9 cellular contexts compared by ENCODE assay signal in genomic region chr6:84428300-84428907, GRCh38.
DNase-seq lines count a peak whose midpoint lies in the region; ATAC-seq and TF ChIP-seq lines count a peak whose summit lies in the region.
"Had no signal": no experiment of that assay in that cellular context is flagged by ENCODE, and none has a peak within 500 bp of the region (broad histone marks: within the 10 kb centered on the region; RNA-seq: fewer than 3 reads in every experiment).

No MANE protein-coding gene starts in this region.

- H3K9me3 ChIP-seq in MM.1S (replicated peaks; ENCODE audit: insufficient read depth, low read length) (no peaks in the 10 kb centered on the region), left ventricle myocardium inferior (replicated peaks) (no peaks in the 10 kb centered on the region)

- H3K27me3 ChIP-seq in MM.1S (replicated peaks; ENCODE audit: insufficient read depth, low read length) (no peaks in the 10 kb centered on the region), left ventricle myocardium inferior (ENCODE audit: low read depth) (peaks cover 8% of the 10 kb centered on the region)

- POLR2A ChIA-PET in activated CD8-positive, alpha-beta T cell treated with anti-CD3 and anti-CD28 coated beads for 36 hours (lab: Charles Lee), result no interaction called here

- intact Hi-C loops in activated CD8-positive, alpha-beta T cell treated with anti-CD3 and anti-CD28 coated beads for 36 hours (cut with micrococcal nuclease), result loop anchor here (10.0 kb wide), 1 partner anchor 896 kb away; no protein-coding TSS in a partner anchor
- intact Hi-C loops in left ventricle myocardium inferior (cut with micrococcal nuclease), result no loop called here

- H3K4me2 ChIP-seq in MM.1S (ENCODE audit: low read depth, low read length), result no peak overlapping the region

- no peaks in the 10 kb centered on the region for H3K4me1 Mint-ChIP-seq in activated CD8-positive, alpha-beta T cell treated with anti-CD3 and anti-CD28 coated beads for 36 hours (ENCODE audit: low read depth)
- H3K4me1 Mint-ChIP-seq: central memory CD8-positive, alpha-beta T cell had no signal

- no peaks in the 10 kb centered on the region for H3K9me2 ChIP-seq in MM.1S (replicated peaks; ENCODE audit: insufficient read depth, low read length)

- no peak overlapping the region for H3K27ac ChIP-seq in MM.1S (ENCODE audit: low read length)
- no peak overlapping the region for H3K27ac ChIP-seq in left ventricle myocardium inferior (replicated peaks)

- H4K20me1 ChIP-seq in MM.1S (ENCODE audit: insufficient read depth, low read length), result no peaks in the 10 kb centered on the region

- H3K9ac ChIP-seq in MM.1S (ENCODE audit: low read length), result no peak overlapping the region

- no peak overlapping the region for H2AFZ ChIP-seq in MM.1S (ENCODE audit: low read length)

- H3K4me3 ChIP-seq in MM.1S (ENCODE audit: low read length) (no peak overlapping the region), left ventricle myocardium inferior (no peak overlapping the region)

- peak; percentile 69 for ATAC-seq in GM21515 (IDR thresholded peaks at IDR 0.05; ENCODE audit: unreplicated experiment)
- ATAC-seq in activated CD8-positive, alpha-beta T cell treated with anti-CD3 and anti-CD28 coated beads for 36 hours, result no peak

- no peaks in the 10 kb centered on the region for H3F3A ChIP-seq in MM.1S (ENCODE audit: insufficient read depth, low read length)

- TF ChIP-seq CTCF in MM.1S (IDR thresholded peaks at IDR 0.05; ENCODE audit: low read length) (peak; percentile 83), left ventricle myocardium inferior (IDR thresholded peaks at IDR 0.05; ENCODE audit: borderline replicate concordance) (peak; percentile 63)
- peak; percentile 64 for TF ChIP-seq CTCF in activated CD8-positive, alpha-beta T cell treated with anti-CD3 and anti-CD28 coated beads for 36 hours (IDR thresholded peaks at IDR 0.05)

- H3K36me3 Mint-ChIP-seq in activated CD8-positive, alpha-beta T cell treated with anti-CD3 and anti-CD28 coated beads for 36 hours (ENCODE audit: low read depth), result no peaks in the 10 kb centered on the region

- H3K9me3 Mint-ChIP-seq in activated CD8-positive, alpha-beta T cell treated with anti-CD3 and anti-CD28 coated beads for 36 hours, result no peaks in the 10 kb centered on the region

- peaks cover 3% of the 10 kb centered on the region for H3K27me3 Mint-ChIP-seq in activated CD8-positive, alpha-beta T cell treated with anti-CD3 and anti-CD28 coated beads for 36 hours
- H3K27me3 Mint-ChIP-seq: central memory CD8-positive, alpha-beta T cell had no signal

- H3K27ac Mint-ChIP-seq in activated CD8-positive, alpha-beta T cell treated with anti-CD3 and anti-CD28 coated beads for 36 hours, result no peak overlapping the region

- H3K79me2 ChIP-seq in MM.1S (ENCODE audit: low read length), result no peaks in the 10 kb centered on the region

- H3K4me3 Mint-ChIP-seq in activated CD8-positive, alpha-beta T cell treated with anti-CD3 and anti-CD28 coated beads for 36 hours, result no peak overlapping the region
- H3K4me3 Mint-ChIP-seq: central memory CD8-positive, alpha-beta T cell had no signal

- CTCF ChIA-PET in activated CD8-positive, alpha-beta T cell treated with anti-CD3 and anti-CD28 coated beads for 36 hours (lab: Charles Lee), result interaction anchor here (0.7 to 1.2 kb wide), 5 partner anchors 22 to 895 kb away, joined by 3 to 6 read pairs (median 3); no protein-coding TSS in a partner anchor

- H3K36me3 ChIP-seq in MM.1S (replicated peaks; ENCODE audit: insufficient read depth, low read length) (no peaks in the 10 kb centered on the region), left ventricle myocardium inferior (no peaks in the 10 kb centered on the region)

- H3K4me1 ChIP-seq in MM.1S (ENCODE audit: low read length) (no peaks in the 10 kb centered on the region), left ventricle myocardium inferior (no peaks in the 10 kb centered on the region)

- peak; percentile 6 for DNase-seq in NCI-H345 (lab: John Stamatoyannopoulos, UW)
- no peak for DNase-seq in NCI-H345 treated with DMSO at 0.1 percent for 48 hours (lab: John Stamatoyannopoulos, UW; ENCODE audit: unreplicated experiment)
- DNase-seq in MM.1S, result peak; percentile 56
- peak; percentile 55 for DNase-seq in activated CD8-positive, alpha-beta T cell treated with anti-CD3 and anti-CD28 coated beads for 36 hours
- peak; percentile 49 for DNase-seq in left ventricle myocardium inferior
- DNase-seq in superior temporal gyrus (ENCODE audit: extremely low spot score), result peak; percentile 52
- DNase-seq in NCI-H2081 treated with DMSO at 0.1 percent for 48 hours (lab: John Stamatoyannopoulos, UW), result no peak

Comparison
In these comparisons a context has a peak if more than half of its experiments do, and no peak if none do; other contexts are left out.
1. DNase-seq: peak in NCI-H345 (single experiment), MM.1S (single experiment), activated CD8-positive, alpha-beta T cell treated with anti-CD3 and anti-CD28 coated beads for 36 hours (single experiment), left ventricle myocardium inferior (single experiment) and superior temporal gyrus (single experiment); none in NCI-H345 treated with DMSO at 0.1 percent for 48 hours (single experiment) and NCI-H2081 treated with DMSO at 0.1 percent for 48 hours (single experiment).
2. Peak in every context shown above with its lines, with median percentiles within 50 percentile points of each other: CTCF ChIP-seq.